25 cellular contexts compared by ENCODE assay signal in genomic region chr2:9653485-9654271, GRCh38. TPM values are rescaled to one million over a fixed set of nuclear protein-coding genes. Genes with fewer than 3 reads are reported as not detected.
DNase-seq lines count a peak whose midpoint lies in the region; ATAC-seq and TF ChIP-seq lines count a peak whose summit lies in the region.
"Had no signal": no experiment of that assay in that cellular context is flagged by ENCODE, and none has a peak within 500 bp of the region (broad histone marks: within the 10 kb centered on the region; RNA-seq: fewer than 3 reads in every experiment).

No MANE protein-coding gene starts in this region.

- H3K79me1 ChIP-seq in IMR-90 (ENCODE audit: low read depth in 1 of 2, low read length in 2 of 2) (peaks cover 0 to 7% of the 10 kb centered on the region in 2 experiments; a peak in 2 of 4 replicates), mesenchymal stem cell (replicated peaks; ENCODE audit: low read length, poor library complexity, severe bottlenecking) (no peaks in the 10 kb centered on the region)

- H3K18ac ChIP-seq in IMR-90 (ENCODE audit: low read depth, low read length) (no peak overlapping the region), mesenchymal stem cell (ENCODE audit: low read depth in 1 of 2, low read length in 2 of 2) (peak overlapping the region; percentile 26 to 31)

- H3K4me1 ChIP-seq in IMR-90 (ENCODE audit: control insufficient read depth, insufficient read depth, low read length) (peaks cover 20% of the 10 kb centered on the region), mesenchymal stem cell (ENCODE audit: control insufficient read depth, insufficient read depth, low read depth, low read length) (peaks cover 29% of the 10 kb centered on the region)
- H3K4me1 ChIP-seq: esophagus squamous epithelium had no signal

- H3K36me3 ChIP-seq in IMR-90 (ENCODE audit: control insufficient read depth, insufficient read depth, low read length) (no peaks in the 10 kb centered on the region), mesenchymal stem cell (ENCODE audit: control insufficient read depth in 1 of 2, insufficient read depth in 2 of 2, low read depth in 1 of 2, low read length in 2 of 2) (no peaks in the 10 kb centered on the region)
- H3K36me3 ChIP-seq: esophagus squamous epithelium, neutrophil, spleen had no signal

- H2AK5ac ChIP-seq in IMR-90 (ENCODE audit: low read depth, low read length) (peak overlapping the region; percentile 43; the same call in 1 of the 2 replicates), mesenchymal stem cell (ENCODE audit: low read length, severe bottlenecking) (no peak overlapping the region)

- in situ Hi-C loops in IMR-90 (cut with MboI; ENCODE audit: low sequenced_read_pairs), result no loop called here

- no peak overlapping the region for H2AK9ac ChIP-seq in IMR-90 (replicated peaks; ENCODE audit: low read depth, low read length, poor library complexity)

- peak overlapping the region; percentile 75 for H3K4me3 Mint-ChIP-seq in activated T-helper 17 cell treated with anti-CD3 and anti-CD28 coated beads, Interleukin-2, amount 50 U/mL, for 72 hours
- H3K4me3 Mint-ChIP-seq in activated naive CD8-positive, alpha-beta T cell treated with anti-CD3 and anti-CD28 coated beads, Interleukin-2, amount 50 U/mL, for 24 hours, result no peak overlapping the region
- H3K4me3 Mint-ChIP-seq: B cell, GM23338, T-cell had no signal

- no peaks in the 10 kb centered on the region for H4K20me1 ChIP-seq in IMR-90 (ENCODE audit: insufficient read depth, low read length)

- peaks cover 4% of the 10 kb centered on the region for H3K27me3 Mint-ChIP-seq in activated T-helper 17 cell treated with anti-CD3 and anti-CD28 coated beads, Interleukin-2, amount 50 U/mL, for 72 hours
- H3K27me3 Mint-ChIP-seq in activated naive CD8-positive, alpha-beta T cell treated with anti-CD3 and anti-CD28 coated beads, Interleukin-2, amount 50 U/mL, for 24 hours, result peaks cover 2% of the 10 kb centered on the region
- H3K27me3 Mint-ChIP-seq: B cell had no signal

- no peak overlapping the region for H3K23ac ChIP-seq in IMR-90 (ENCODE audit: low read depth, low read length)
- H3K23ac ChIP-seq in mesenchymal stem cell (ENCODE audit: low read length in 2 of 2), result no peak overlapping the region

- H2BK15ac ChIP-seq in IMR-90 (ENCODE audit: low read depth, low read length), result peak overlapping the region; percentile 13; the same call in 1 of the 3 replicates
- H2BK15ac ChIP-seq in mesenchymal stem cell (ENCODE audit: low read depth, poor library complexity, severe bottlenecking), result no peak overlapping the region

- dilution Hi-C loops in IMR-90 (cut with HindIII; ENCODE audit: low sequenced_read_pairs, unreplicated experiment), result no loop called here

- no peak overlapping the region for H2AFZ ChIP-seq in IMR-90 (replicated peaks; ENCODE audit: low read length, poor library complexity)
- peak overlapping the region; percentile 8 for H2AFZ ChIP-seq in mesenchymal stem cell (ENCODE audit: low read depth, low read length)
- H2AFZ ChIP-seq: GM23338 had no signal

- H3K9me1 ChIP-seq in IMR-90 (ENCODE audit: insufficient read depth, low read length), result peaks cover 17% of the 10 kb centered on the region

- BruUV-seq in IMR-90 (replicated peaks; lab: Mats Ljungman, UMichigan), result no TSS peak

- H3K4me3 ChIP-seq in IMR-90 (ENCODE audit: insufficient read depth, low read depth, low read length) (no peak overlapping the region), mesenchymal stem cell (ENCODE audit: insufficient read depth in 1 of 2, low read depth in 1 of 2, low read length in 2 of 2) (no peak overlapping the region)
- H3K4me3 ChIP-seq: esophagus squamous epithelium, GM23338, mucosa of descending colon, spleen had no signal

- H3K14ac ChIP-seq in IMR-90 (replicated peaks; ENCODE audit: low read depth, low read length), result no peak overlapping the region
- no peak overlapping the region for H3K14ac ChIP-seq in mesenchymal stem cell (ENCODE audit: low read length in 2 of 2)

- H4K8ac ChIP-seq in IMR-90 (ENCODE audit: low read depth in 2 of 2, low read length in 2 of 2), result 0 out of 4 replicates have a peak overlapping the region, but pooled peaks of 1 of the 2 experiments have one; percentile 2
- H4K8ac ChIP-seq in mesenchymal stem cell (ENCODE audit: low read length), result peak overlapping the region; percentile 10

- intact Hi-C loops in IMR-90 (cut with micrococcal nuclease), result no loop called here

- 0 out of 2 replicates have a peak overlapping the region, but pooled peaks have one; percentile 38 for H2BK20ac ChIP-seq in IMR-90 (ENCODE audit: low read depth, low read length)

- H3K27ac ChIP-seq in IMR-90 (ENCODE audit: insufficient read depth, low read length) (no peak overlapping the region), mesenchymal stem cell (ENCODE audit: low read length, poor library complexity, severe bottlenecking) (no peak overlapping the region)
- H3K27ac ChIP-seq: 22Rv1, esophagus squamous epithelium, neutrophil, VCaP had no signal

- H2BK5ac ChIP-seq in IMR-90 (ENCODE audit: low read depth, low read length, poor library complexity, severe bottlenecking) (no peak overlapping the region), mesenchymal stem cell (ENCODE audit: low read depth, low read length, poor library complexity, severe bottlenecking) (no peak overlapping the region)

- H3K9me3 ChIP-seq in IMR-90 (ENCODE audit: control insufficient read depth, insufficient read depth, low read length) (no peaks in the 10 kb centered on the region), mesenchymal stem cell (ENCODE audit: control insufficient read depth, low read length) (no peaks in the 10 kb centered on the region)
- H3K9me3 ChIP-seq: esophagus squamous epithelium, mucosa of descending colon, neutrophil, spleen had no signal

- no peak for TF ChIP-seq RAD21 in IMR-90 (IDR thresholded peaks at IDR 0.05; ENCODE audit: low read length)

- no peaks in the 10 kb centered on the region for H3K27me3 ChIP-seq in IMR-90 (ENCODE audit: control insufficient read depth, insufficient read depth, low read length)
- H3K27me3 ChIP-seq in mesenchymal stem cell (ENCODE audit: control insufficient read depth in 1 of 2, insufficient read depth in 1 of 2, low read length in 2 of 2), result no peaks in the 10 kb centered on the region
- H3K27me3 ChIP-seq: spleen had no signal

- peaks cover 13% of the 10 kb centered on the region for H3K36me3 Mint-ChIP-seq in activated T-helper 17 cell treated with anti-CD3 and anti-CD28 coated beads, Interleukin-2, amount 50 U/mL, for 72 hours (ENCODE audit: low read depth)
- no peaks in the 10 kb centered on the region for H3K36me3 Mint-ChIP-seq in activated naive CD8-positive, alpha-beta T cell treated with anti-CD3 and anti-CD28 coated beads, Interleukin-2, amount 50 U/mL, for 24 hours (ENCODE audit: low read depth)
- H3K36me3 Mint-ChIP-seq: T-cell had no signal

- H3K9ac ChIP-seq in IMR-90 (ENCODE audit: low read depth, low read length), result no peak overlapping the region
- H3K9ac ChIP-seq in mesenchymal stem cell (ENCODE audit: low read length), result no peak overlapping the region

- peaks cover 7% of the 10 kb centered on the region for H3K9me3 Mint-ChIP-seq in activated T-helper 17 cell treated with anti-CD3 and anti-CD28 coated beads, Interleukin-2, amount 50 U/mL, for 72 hours
- H3K9me3 Mint-ChIP-seq in activated naive CD8-positive, alpha-beta T cell treated with anti-CD3 and anti-CD28 coated beads, Interleukin-2, amount 50 U/mL, for 24 hours, result no peaks in the 10 kb centered on the region
- H3K9me3 Mint-ChIP-seq: GM23338 had no signal

- TF ChIP-seq CTCF in IMR-90 (conservative IDR thresholded peaks at IDR 0.05; ENCODE audit: low read depth, low read length), result no peak

- no peak for ATAC-seq in IMR-90 (ENCODE audit: low read depth)
- peak; percentile 25 for ATAC-seq in activated T-helper 17 cell treated with anti-CD3 and anti-CD28 coated beads, Interleukin-2, amount 50 U/mL, for 72 hours (replicated peaks)
- no peak for ATAC-seq in activated naive CD8-positive, alpha-beta T cell treated with anti-CD3 and anti-CD28 coated beads, Interleukin-2, amount 50 U/mL, for 24 hours
- no peak for ATAC-seq in HG02610 (IDR thresholded peaks at IDR 0.05; ENCODE audit: unreplicated experiment)
- ATAC-seq in HG03571 (IDR thresholded peaks at IDR 0.05; ENCODE audit: unreplicated experiment), result no peak
- ATAC-seq: GM23338, left lobe of liver, Right ventricle myocardium inferior, T-cell had no signal

- TF ChIP-seq POLR2A in IMR-90 (IDR thresholded peaks at IDR 0.05; ENCODE audit: low read depth, low read length), result no peak

- peak in 2 of 3 experiments; percentile 61 to 86 for DNase-seq in NCI-H1417 (lab: John Stamatoyannopoulos, UW)
- no peak for DNase-seq in NCI-H1417 treated with DMSO at 0.1 percent for 48 hours (lab: John Stamatoyannopoulos, UW)
- DNase-seq in IMR-90, result no peak
- DNase-seq in mesenchymal stem cell, result no peak
- no peak for DNase-seq in activated naive CD8-positive, alpha-beta T cell treated with anti-CD3 and anti-CD28 coated beads, Interleukin-2, amount 50 U/mL, for 24 hours
- DNase-seq: activated effector memory CD4-positive, alpha-beta T cell treated with anti-CD3 and anti-CD28 coated beads, Interleukin-2, amount 50 U/mL, for 16 hours; amniotic stem cell; effector CD8-positive, alpha-beta T cell; esophagus squamous epithelium; mucosa of descending colon; NCI-H226; retina; spleen; stimulated activated CD4-positive, alpha-beta T cell treated with anti-CD3 and anti-CD28 coated beads, Interleukin-4, amount 100 ng/mL, for 4 hours; T-cell had no signal

- WGBS in IMR-90 (ENCODE audit: extremely low coverage in 2 of 2, insufficient read length in 1 of 2), 2 experiments, result 79% methylated on average over 2 of the region's 10 CpGs; no CpG with 5 or more reads in 1 of the 2 experiments
- 86% methylated on average over 9 of the region's 10 CpGs for WGBS in mesenchymal stem cell

- no peak overlapping the region for H4K5ac ChIP-seq in IMR-90 (ENCODE audit: low read depth, low read length)

- H3K4me1 Mint-ChIP-seq in activated T-helper 17 cell treated with anti-CD3 and anti-CD28 coated beads, Interleukin-2, amount 50 U/mL, for 72 hours, result peaks cover 37% of the 10 kb centered on the region
- H3K4me1 Mint-ChIP-seq in activated naive CD8-positive, alpha-beta T cell treated with anti-CD3 and anti-CD28 coated beads, Interleukin-2, amount 50 U/mL, for 24 hours, result peaks cover 35% of the 10 kb centered on the region

- H3K56ac ChIP-seq in IMR-90 (ENCODE audit: extremely low read depth, insufficient read depth, low read length), result no peak overlapping the region

- H3K27ac Mint-ChIP-seq in activated T-helper 17 cell treated with anti-CD3 and anti-CD28 coated beads, Interleukin-2, amount 50 U/mL, for 72 hours, result peak overlapping the region; percentile 96
- no peak overlapping the region for H3K27ac Mint-ChIP-seq in activated naive CD8-positive, alpha-beta T cell treated with anti-CD3 and anti-CD28 coated beads, Interleukin-2, amount 50 U/mL, for 24 hours
- H3K27ac Mint-ChIP-seq: B cell, GM23338, T-cell had no signal

- peak overlapping the region; percentile 60 to 98 for H2BK12ac ChIP-seq in mesenchymal stem cell (ENCODE audit: low read length in 2 of 2)

- CTCF ChIA-PET in IMR-90 (lab: Yijun Ruan, JAX), result no interaction called here

- H2BK120ac ChIP-seq in IMR-90 (ENCODE audit: low read depth, low read length), result peak overlapping the region; percentile 97; the same call in 1 of the 2 replicates
- no peak overlapping the region for H2BK120ac ChIP-seq in mesenchymal stem cell (ENCODE audit: low read depth, low read length)

- POLR2A ChIA-PET in IMR-90 (lab: Charles Lee; ENCODE audit: unreplicated experiment), result no interaction called here

- peak overlapping the region; percentile 54; the same call in 1 of the 2 replicates for H4K91ac ChIP-seq in IMR-90 (ENCODE audit: insufficient read depth, low read depth, low read length)
- peak overlapping the region; percentile 14 for H4K91ac ChIP-seq in mesenchymal stem cell (ENCODE audit: low read length)

- H3K4me2 ChIP-seq in IMR-90 (ENCODE audit: low read depth, low read length) (no peak overlapping the region), mesenchymal stem cell (ENCODE audit: low read length, poor library complexity, severe bottlenecking) (no peak overlapping the region)
- H3K4me2 ChIP-seq: GM23338 had no signal

- peak overlapping the region; percentile 38 for H3K4ac ChIP-seq in IMR-90 (ENCODE audit: low read depth, low read length)
- peak overlapping the region in 1 of 2 experiments; percentile 81 for H3K4ac ChIP-seq in mesenchymal stem cell (ENCODE audit: low read depth in 1 of 2, low read length in 2 of 2)

RNA-seq across cellular contexts. Expression of gene YWHAQ, which starts 22.9 kb away (rescaled TPM):
- total RNA-seq in IMR-90 (2012; rRNA removed), result 196 and 249 TPM in 2 replicates
- 217 and 255 TPM in 2 replicates for polyA plus RNA-seq in IMR-90 (2012; rRNA removed)
- polyA plus RNA-seq in IMR-90 (2012; cell fraction: cytosol; rRNA removed), result 73.8 and 128 TPM in 2 replicates
- 40.5 and 94.4 TPM in 2 replicates for polyA plus RNA-seq in IMR-90 (2012; cell fraction: nucleus; rRNA removed; ENCODE audit: low replicate concordance)
- 100 to 1,000 TPM; 283 TPM for total RNA-seq in activated T-helper 17 cell treated with anti-CD3 and anti-CD28 coated beads, Interleukin-2, amount 50 U/mL, for 72 hours
- polyA plus RNA-seq in mesenchymal stem cell (2013, experiment 1 of 2), result 317 TPM
- 324 TPM for polyA plus RNA-seq in mesenchymal stem cell (2013, experiment 2 of 2)

Comparison
In these comparisons a context has a peak if more than half of its experiments do, and no peak if none do; other contexts are left out.
1. DNase-seq: peak in NCI-H1417 (2 of 3); none in NCI-H1417 treated with DMSO at 0.1 percent for 48 hours (single experiment), IMR-90 (single experiment), mesenchymal stem cell (single experiment) and activated naive CD8-positive, alpha-beta T cell treated with anti-CD3 and anti-CD28 coated beads, Interleukin-2, amount 50 U/mL, for 24 hours (single experiment).